ENCODE assay signal across 21 cellular contexts in the genomic region with DNA sequence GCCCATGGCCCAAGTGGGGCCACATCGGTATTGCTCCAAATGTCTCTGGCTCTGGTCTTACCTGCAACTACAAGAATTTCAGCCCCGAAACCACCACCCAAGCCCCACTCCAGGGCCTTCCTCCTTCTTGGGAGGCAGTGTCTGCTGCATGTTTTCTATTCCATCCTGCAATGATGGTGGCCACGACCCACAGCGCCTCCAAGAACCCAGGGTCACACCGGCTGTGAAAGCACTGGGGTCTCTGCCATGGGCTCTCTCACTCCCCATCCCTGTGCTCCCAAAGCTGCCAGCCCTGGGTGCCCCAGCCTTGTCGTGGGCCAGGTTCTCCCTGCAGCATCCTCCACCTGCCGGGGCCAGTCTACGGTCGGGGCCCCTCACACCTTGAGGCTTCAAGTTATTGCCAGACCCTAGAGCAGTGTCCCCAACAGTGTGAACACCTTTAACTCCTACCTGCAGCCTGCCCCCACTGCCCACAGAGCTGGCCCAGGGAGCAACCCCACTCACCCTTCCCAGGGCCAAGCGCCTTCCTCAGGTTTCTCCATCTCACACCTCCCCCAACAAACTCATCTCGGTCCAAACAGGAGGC.
DNase-seq lines count a peak whose midpoint lies in the region; ATAC-seq and TF ChIP-seq lines count a peak whose summit lies in the region.
"Had no signal": no experiment of that assay in that cellular context is flagged by ENCODE, and none has a peak within 500 bp of the region (broad histone marks: within the 10 kb centered on the region; RNA-seq: fewer than 3 reads in every experiment).

No MANE protein-coding gene starts in this region.

- no peaks in the 10 kb centered on the region for H3K36me3 ChIP-seq in KMS-11 (ENCODE audit: insufficient read depth)
- H3K36me3 ChIP-seq in esophagus muscularis mucosa, result peaks cover 0 to 12% (median 7%) of the 10 kb centered on the region in 4 donors
- H3K36me3 ChIP-seq: prostate gland, thoracic aorta had no signal

- H3K4me2 ChIP-seq in KMS-11, result peak overlapping the region; percentile 94; the same call in 1 of the 2 replicates

- H3K27ac ChIP-seq in KMS-11, result peak overlapping the region; percentile 99
- H3K27ac ChIP-seq in esophagus muscularis mucosa (replicated peaks in 1 of 4), result no peak overlapping the region
- H3K27ac ChIP-seq: prostate gland, thoracic aorta had no signal

- no peaks in the 10 kb centered on the region for H3K36me3 Mint-ChIP-seq in activated CD4-positive, alpha-beta memory T cell treated with anti-CD3 and anti-CD28 coated beads, Interleukin-2, amount 10 ng/mL, durations not matched to agents 7 days and 5 days (ENCODE audit: low read depth)
- no peaks in the 10 kb centered on the region for H3K36me3 Mint-ChIP-seq in activated CD4-positive, alpha-beta memory T cell treated with anti-CD3 and anti-CD28 coated beads for 36 hours
- peaks cover 6% of the 10 kb centered on the region for H3K36me3 Mint-ChIP-seq in stimulated activated effector memory CD8-positive, alpha-beta T cell treated with anti-CD3 and anti-CD28 coated beads, Interleukin-12 subunit alpha, Interleukin-12 subunit beta, amount 100 ng/mL, for 72 hours

- no peak overlapping the region for H3K4me3 Mint-ChIP-seq in activated CD4-positive, alpha-beta memory T cell treated with anti-CD3 and anti-CD28 coated beads, Interleukin-2, amount 10 ng/mL, durations not matched to agents 7 days and 5 days
- no peak overlapping the region for H3K4me3 Mint-ChIP-seq in activated CD4-positive, alpha-beta memory T cell treated with anti-CD3 and anti-CD28 coated beads for 36 hours
- H3K4me3 Mint-ChIP-seq in stimulated activated effector memory CD8-positive, alpha-beta T cell treated with anti-CD3 and anti-CD28 coated beads, Interleukin-12 subunit alpha, Interleukin-12 subunit beta, amount 100 ng/mL, for 72 hours, result no peak overlapping the region

- H2AFZ ChIP-seq in KMS-11 (ENCODE audit: low read depth), result no peak overlapping the region

- DNase-seq in activated CD4-positive, alpha-beta memory T cell treated with anti-CD3 and anti-CD28 coated beads, Interleukin-2, amount 10 ng/mL, durations not matched to agents 7 days and 5 days, result no peak
- DNase-seq in activated CD4-positive, alpha-beta memory T cell treated with anti-CD3 and anti-CD28 coated beads for 36 hours, result no peak
- DNase-seq in esophagus muscularis mucosa (ENCODE audit: extremely low spot score), result peak; percentile 80
- DNase-seq in stimulated activated effector memory CD8-positive, alpha-beta T cell treated with anti-CD3 and anti-CD28 coated beads, Interleukin-12 subunit alpha, Interleukin-12 subunit beta, amount 100 ng/mL, for 72 hours (ENCODE audit: low spot score in 2 of 2), result peak in 1 of 2 donors; percentile 45
- DNase-seq in NCI-H146 (lab: John Stamatoyannopoulos, UW), result no peak
- no peak for DNase-seq in SK-N-DZ (ENCODE audit: low spot score)
- DNase-seq: activated CD4-positive, alpha-beta T cell treated with anti-CD3 and anti-CD28 coated beads, Interleukin-2, amount 50 U/mL, for 1 hour; aorta; C1 segment of cervical spinal cord; DMS79 treated with DMSO at 0.1 percent for 48 hours; effector memory CD4-positive, alpha-beta T cell; NCI-H1694 treated with DMSO at 0.1 percent for 48 hours; NCI-H226; small intestine; stimulated activated CD4-positive, alpha-beta T cell treated with anti-CD3 and anti-CD28 coated beads, Interleukin-4, amount 100 ng/mL, for 1 hour had no signal

- no peaks in the 10 kb centered on the region for H3K9me3 ChIP-seq in esophagus muscularis mucosa
- H3K9me3 ChIP-seq: prostate gland, thoracic aorta had no signal

- H4K20me1 ChIP-seq in KMS-11 (ENCODE audit: insufficient read depth), result no peaks in the 10 kb centered on the region

- no peaks in the 10 kb centered on the region for H3K79me2 ChIP-seq in KMS-11 (ENCODE audit: insufficient read depth, low read depth)

- TF ChIP-seq CTCF in KMS-11 (conservative IDR thresholded peaks at IDR 0.05; ENCODE audit: low read depth, low read length), result no peak
- no peak for TF ChIP-seq CTCF in esophagus muscularis mucosa (IDR thresholded peaks at IDR 0.05)

- WGBS in esophagus muscularis mucosa, result 88% methylated on average over 7 of the region's 11 CpGs

- H3K27me3 Mint-ChIP-seq in activated CD4-positive, alpha-beta memory T cell treated with anti-CD3 and anti-CD28 coated beads, Interleukin-2, amount 10 ng/mL, durations not matched to agents 7 days and 5 days, result peaks cover 45% of the 10 kb centered on the region
- H3K27me3 Mint-ChIP-seq in activated CD4-positive, alpha-beta memory T cell treated with anti-CD3 and anti-CD28 coated beads for 36 hours, result no peaks in the 10 kb centered on the region

- H3K27ac Mint-ChIP-seq in activated CD4-positive, alpha-beta memory T cell treated with anti-CD3 and anti-CD28 coated beads, Interleukin-2, amount 10 ng/mL, durations not matched to agents 7 days and 5 days, result peak overlapping the region; percentile 23
- H3K27ac Mint-ChIP-seq in activated CD4-positive, alpha-beta memory T cell treated with anti-CD3 and anti-CD28 coated beads for 36 hours, result no peak overlapping the region
- H3K27ac Mint-ChIP-seq in stimulated activated effector memory CD8-positive, alpha-beta T cell treated with anti-CD3 and anti-CD28 coated beads, Interleukin-12 subunit alpha, Interleukin-12 subunit beta, amount 100 ng/mL, for 72 hours, result peak overlapping the region; percentile 76
- H3K27ac Mint-ChIP-seq: activated T-helper 2 cell treated with anti-CD3 and anti-CD28 coated beads, Interferon-gamma antibody, Interleukin-2, Interleukin-4, amounts not matched to agents 10 μg/mL and 5 μg/mL and 100 μg/mL, durations not matched to agents 14 hours and 24 hours and 36 hours had no signal

- POLR2A ChIA-PET in activated CD4-positive, alpha-beta memory T cell treated with anti-CD3 and anti-CD28 coated beads, Interleukin-2, amount 10 ng/mL, durations not matched to agents 7 days and 5 days (lab: Charles Lee), result no interaction called here
- POLR2A ChIA-PET in activated CD4-positive, alpha-beta memory T cell treated with anti-CD3 and anti-CD28 coated beads for 36 hours (lab: Charles Lee), result no interaction called here

- H3K4me1 ChIP-seq in KMS-11 (ENCODE audit: low read depth, poor library complexity, severe bottlenecking) (peaks cover 62% of the 10 kb centered on the region), esophagus muscularis mucosa (peaks cover 0 to 10% (median 0%) of the 10 kb centered on the region in 4 donors)
- H3K4me1 ChIP-seq: prostate gland had no signal

- no peaks in the 10 kb centered on the region for H3K9me3 Mint-ChIP-seq in activated CD4-positive, alpha-beta memory T cell treated with anti-CD3 and anti-CD28 coated beads, Interleukin-2, amount 10 ng/mL, durations not matched to agents 7 days and 5 days
- no peaks in the 10 kb centered on the region for H3K9me3 Mint-ChIP-seq in activated CD4-positive, alpha-beta memory T cell treated with anti-CD3 and anti-CD28 coated beads for 36 hours
- H3K9me3 Mint-ChIP-seq in stimulated activated effector memory CD8-positive, alpha-beta T cell treated with anti-CD3 and anti-CD28 coated beads, Interleukin-12 subunit alpha, Interleukin-12 subunit beta, amount 100 ng/mL, for 72 hours, result no peaks in the 10 kb centered on the region
- H3K9me3 Mint-ChIP-seq: activated T-helper 2 cell treated with anti-CD3 and anti-CD28 coated beads, Interferon-gamma antibody, Interleukin-2, Interleukin-4, amounts not matched to agents 10 μg/mL and 5 μg/mL and 100 μg/mL, durations not matched to agents 14 hours and 24 hours and 36 hours had no signal

- ATAC-seq in stimulated activated effector memory CD8-positive, alpha-beta T cell treated with anti-CD3 and anti-CD28 coated beads, Interleukin-12 subunit alpha, Interleukin-12 subunit beta, amount 100 ng/mL, for 72 hours, result no peak
- ATAC-seq in HG03280 (IDR thresholded peaks at IDR 0.05; ENCODE audit: unreplicated experiment), result no peak

- no peak for TF ChIP-seq POLR2A in esophagus muscularis mucosa (IDR thresholded peaks at IDR 0.05; ENCODE audit: low read depth)

- H3K4me3 ChIP-seq in KMS-11 (IDR thresholded peaks at IDR 0.05; ENCODE audit: insufficient read depth, low read depth, low read length) (no peak overlapping the region), esophagus muscularis mucosa (no peak overlapping the region)
- H3K4me3 ChIP-seq: lung, prostate gland, thoracic aorta had no signal

- CTCF ChIA-PET in activated CD4-positive, alpha-beta memory T cell treated with anti-CD3 and anti-CD28 coated beads, Interleukin-2, amount 10 ng/mL, durations not matched to agents 7 days and 5 days (lab: Charles Lee), result interaction anchor here (1.0 to 1.4 kb wide), 3 partner anchors 9 to 321 kb away, joined by 3 to 6 read pairs (median 4); no protein-coding TSS in a partner anchor
- CTCF ChIA-PET in activated CD4-positive, alpha-beta memory T cell treated with anti-CD3 and anti-CD28 coated beads for 36 hours (lab: Charles Lee), result interaction anchor here (0.9 to 1.4 kb wide), 2 partner anchors 9 to 88 kb away, joined by 5 to 6 read pairs; no protein-coding TSS in a partner anchor

- no peak for TF ChIP-seq EP300 in esophagus muscularis mucosa (IDR thresholded peaks at IDR 0.05)

- H3K27me3 ChIP-seq in KMS-11 (ENCODE audit: insufficient read depth, low read depth) (no peaks in the 10 kb centered on the region), esophagus muscularis mucosa (peaks cover 0 to 4% (median 0%) of the 10 kb centered on the region in 4 donors)

- no peak overlapping the region for H3K9ac ChIP-seq in KMS-11

- peaks cover 54% of the 10 kb centered on the region for H3K4me1 Mint-ChIP-seq in activated CD4-positive, alpha-beta memory T cell treated with anti-CD3 and anti-CD28 coated beads, Interleukin-2, amount 10 ng/mL, durations not matched to agents 7 days and 5 days
- peaks cover 59% of the 10 kb centered on the region for H3K4me1 Mint-ChIP-seq in activated CD4-positive, alpha-beta memory T cell treated with anti-CD3 and anti-CD28 coated beads for 36 hours (ENCODE audit: low read depth)
- H3K4me1 Mint-ChIP-seq in stimulated activated effector memory CD8-positive, alpha-beta T cell treated with anti-CD3 and anti-CD28 coated beads, Interleukin-12 subunit alpha, Interleukin-12 subunit beta, amount 100 ng/mL, for 72 hours, result peaks cover 50% of the 10 kb centered on the region

- intact Hi-C loops in activated CD4-positive, alpha-beta memory T cell treated with anti-CD3 and anti-CD28 coated beads for 36 hours (cut with micrococcal nuclease), result loop anchor here (5.0 to 10.0 kb wide), 3 partner anchors 114 to 614 kb away; a partner anchor contains a TSS
- intact Hi-C loops in esophagus muscularis mucosa (cut with DNase I), result loop anchor here (10.0 kb wide), 1 partner anchor 227 kb away; no protein-coding TSS in a partner anchor
